Comparison of ENCODE assay signal across 1 cellular context in the genomic region with DNA sequence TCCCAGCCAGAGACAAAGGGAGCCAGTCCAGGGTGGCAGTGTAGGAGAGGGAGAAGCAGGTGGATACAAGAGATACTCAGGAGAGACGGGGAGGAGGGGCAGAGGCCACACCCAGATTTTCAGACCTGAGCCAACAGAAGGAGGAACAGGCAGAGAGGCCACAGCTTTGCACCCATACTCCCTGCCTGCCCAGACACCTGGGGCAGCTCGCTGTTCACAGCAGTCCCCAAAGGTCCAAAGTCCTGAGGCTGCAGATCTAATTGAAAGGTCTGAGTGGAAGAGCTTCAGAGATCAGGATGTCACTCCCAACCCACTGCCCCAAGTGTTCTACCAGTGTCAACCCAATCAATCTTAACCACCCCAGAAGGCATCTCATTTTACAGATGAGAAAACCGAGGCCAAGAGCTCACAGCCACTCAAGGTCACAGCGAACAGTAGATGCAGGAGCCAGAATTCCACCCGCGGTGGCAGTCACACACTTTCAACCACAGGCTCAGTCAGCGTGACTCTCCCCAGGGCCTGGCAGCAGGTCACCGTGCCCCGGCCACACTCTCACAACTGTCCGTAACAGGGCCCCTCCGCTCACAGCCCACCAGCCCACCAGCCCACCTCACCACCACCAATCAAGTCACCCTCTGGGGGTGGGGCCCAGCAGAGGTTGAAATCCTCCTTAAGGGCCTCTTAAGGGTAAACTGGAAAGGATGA.
TF ChIP-seq lines count a peak whose summit lies in the region.

No MANE protein-coding gene starts in this region.

TF ChIP-seq in A549, 52 proteins besides CTCF, POLR2A, EP300 and RAD21 (continued from another document):
- no peak for TF ChIP-seq RFX5 (IDR thresholded peaks at IDR 0.05)
- TF ChIP-seq ZSCAN20 (CRISPR knock-in tag; IDR thresholded peaks at IDR 0.05), result no peak
- no peak for TF ChIP-seq TFCP2L1 (CRISPR knock-in tag; IDR thresholded peaks at IDR 0.05)
- TF ChIP-seq, protein P1, sequence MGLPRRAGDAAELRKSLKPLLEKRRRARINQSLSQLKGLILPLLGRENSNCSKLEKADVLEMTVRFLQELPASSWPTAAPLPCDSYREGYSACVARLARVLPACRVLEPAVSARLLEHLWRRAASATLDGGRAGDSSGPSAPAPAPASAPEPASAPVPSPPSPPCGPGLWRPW (IDR thresholded peaks at IDR 0.05), result no peak
- TF ChIP-seq NPAS2 (CRISPR knock-in tag; IDR thresholded peaks at IDR 0.05; ENCODE audit: borderline replicate concordance), result no peak
- no peak for TF ChIP-seq HOXA7 (CRISPR knock-in tag; IDR thresholded peaks at IDR 0.05)
TF ChIP-seq in A549: peak in this region for 0.
